1 cellular context compared by ENCODE assay signal in genomic region chr20:38961530-38962043, GRCh38.
TF ChIP-seq lines count a peak whose summit lies in the region.

No MANE protein-coding gene starts in this region.

TF ChIP-seq in HepG2, 621 proteins besides CTCF, POLR2A, EP300 and RAD21 (continued from another document and continues in another):
- TF ChIP-seq ZBTB34 (CRISPR knock-in tag; IDR thresholded peaks at IDR 0.05) (peak; percentile 74; the same call in 1 of the 2 replicates), SMYD3 (CRISPR knock-in tag; IDR thresholded peaks at IDR 0.05) (peak; percentile 87; the same call in 1 of the 2 replicates), ZNF124 (CRISPR knock-in tag; IDR thresholded peaks at IDR 0.05) (no peak), ZMYM3 (CRISPR knock-in tag; IDR thresholded peaks at IDR 0.05) (peak; percentile 1; the same call in 1 of the 2 replicates), AGO1 (IDR thresholded peaks at IDR 0.05; ENCODE audit: low read depth, low read length, poor library complexity, severe bottlenecking) (no peak), TOPORS (CRISPR knock-in tag; IDR thresholded peaks at IDR 0.05) (0 out of 2 replicates have a peak, but pooled peaks have one; percentile 29), ZNF24 (IDR thresholded peaks at IDR 0.05) (no peak), MEF2D (CRISPR knock-in tag; IDR thresholded peaks at IDR 0.05) (peak; percentile 82; the same call in 1 of the 2 replicates), IKZF1 (IDR thresholded peaks at IDR 0.05) (no peak), PAWR (CRISPR knock-in tag; IDR thresholded peaks at IDR 0.05; ENCODE audit: borderline replicate concordance) (no peak), IKZF4 (CRISPR knock-in tag; IDR thresholded peaks at IDR 0.05; ENCODE audit: borderline replicate concordance, low read depth, not compliant biosample characterization) (peak; percentile 67), REPIN1 (CRISPR knock-in tag; IDR thresholded peaks at IDR 0.05; ENCODE audit: borderline replicate concordance, low read depth) (no peak), NFATC3 (CRISPR knock-in tag; IDR thresholded peaks at IDR 0.05) (peak; percentile 55; the same call in 1 of the 2 replicates), CENPT (CRISPR knock-in tag; IDR thresholded peaks at IDR 0.05; ENCODE audit: low read depth) (peak; percentile 3; the same call in 1 of the 2 replicates), IRF9 (CRISPR knock-in tag; IDR thresholded peaks at IDR 0.05; ENCODE audit: borderline replicate concordance) (no peak), ZNF263 (CRISPR knock-in tag; IDR thresholded peaks at IDR 0.05) (no peak), HNRNPLL (IDR thresholded peaks at IDR 0.05; ENCODE audit: low read depth, low read length, poor library complexity, severe bottlenecking) (no peak), ZFP36L2 (CRISPR knock-in tag; IDR thresholded peaks at IDR 0.05) (no peak), ZNF292 (CRISPR knock-in tag; IDR thresholded peaks at IDR 0.05; ENCODE audit: borderline replicate concordance, low read depth) (peak; percentile 33; the same call in 1 of the 2 replicates), ZNF30 (CRISPR knock-in tag; IDR thresholded peaks at IDR 0.05) (no peak; the same call in 1 of the 2 replicates), ZNF441 (CRISPR knock-in tag; IDR thresholded peaks at IDR 0.05; ENCODE audit: borderline replicate concordance) (peak; percentile 26; the same call in 1 of the 2 replicates), ZNF121 (CRISPR knock-in tag; IDR thresholded peaks at IDR 0.05) (no peak), NR1H2 (CRISPR knock-in tag; IDR thresholded peaks at IDR 0.05; ENCODE audit: borderline replicate concordance, low read depth) (no peak), TOE1 (CRISPR knock-in tag; IDR thresholded peaks at IDR 0.05) (no peak), ZNF850 (CRISPR knock-in tag; conservative IDR thresholded peaks at IDR 0.05) (no peak), DNMT3B (CRISPR knock-in tag; conservative IDR thresholded peaks at IDR 0.05) (peak; percentile 18; the same call in 1 of the 2 replicates), ZNF883 (CRISPR knock-in tag; IDR thresholded peaks at IDR 0.05; ENCODE audit: not compliant biosample characterization) (no peak), RFX3 (CRISPR knock-in tag; IDR thresholded peaks at IDR 0.05) (no peak), SMAD9 (CRISPR knock-in tag; IDR thresholded peaks at IDR 0.05) (no peak), RBM39 (IDR thresholded peaks at IDR 0.05; ENCODE audit: low read depth, low read length, poor library complexity, severe bottlenecking) (no peak), CHD2 (IDR thresholded peaks at IDR 0.05; ENCODE audit: low read depth, low read length) (no peak), ZIK1 (CRISPR knock-in tag; IDR thresholded peaks at IDR 0.05; ENCODE audit: borderline replicate concordance, low read depth) (no peak), MAFK (conservative IDR thresholded peaks at IDR 0.05 in 1 of 2, IDR thresholded peaks at IDR 0.05 in 1 of 2; ENCODE audit: low read length in 2 of 2) (no peak), PRDM4 (CRISPR knock-in tag; IDR thresholded peaks at IDR 0.05; ENCODE audit: borderline replicate concordance) (no peak), ATAD3A (CRISPR knock-in tag; IDR thresholded peaks at IDR 0.05) (no peak), EHMT2 (IDR thresholded peaks at IDR 0.05; ENCODE audit: borderline replicate concordance, low read depth, low read length) (no peak), THAP7 (CRISPR knock-in tag; IDR thresholded peaks at IDR 0.05) (0 out of 2 replicates have a peak, but pooled peaks have one; percentile 63), ZC3H4 (CRISPR knock-in tag; IDR thresholded peaks at IDR 0.05; ENCODE audit: borderline replicate concordance) (peak; percentile 54; the same call in 1 of the 2 replicates), ZBTB7B (CRISPR knock-in tag; IDR thresholded peaks at IDR 0.05) (no peak), GMEB1 (CRISPR knock-in tag; IDR thresholded peaks at IDR 0.05; ENCODE audit: borderline replicate concordance) (no peak), ZNF225 (CRISPR knock-in tag; IDR thresholded peaks at IDR 0.05) (no peak), ELF3 (CRISPR knock-in tag; IDR thresholded peaks at IDR 0.05) (no peak), TARDBP (CRISPR knock-in tag; IDR thresholded peaks at IDR 0.05) (0 out of 2 replicates have a peak, but pooled peaks have one; percentile 1), ZNF264 (CRISPR knock-in tag; IDR thresholded peaks at IDR 0.05) (no peak), SRF (IDR thresholded peaks at IDR 0.05; ENCODE audit: low read depth, low read length) (no peak), HBP1 (CRISPR knock-in tag; IDR thresholded peaks at IDR 0.05; ENCODE audit: low read depth) (no peak; the same call in 1 of the 2 replicates), ZBTB8A (CRISPR knock-in tag; IDR thresholded peaks at IDR 0.05; ENCODE audit: borderline replicate concordance, low read depth) (0 out of 2 replicates have a peak, but pooled peaks have one; percentile 4), KDM5A (IDR thresholded peaks at IDR 0.05; ENCODE audit: borderline replicate concordance, low read length) (no peak), ZNF367 (CRISPR knock-in tag; IDR thresholded peaks at IDR 0.05; ENCODE audit: borderline replicate concordance) (no peak), CEBPZ (IDR thresholded peaks at IDR 0.05; ENCODE audit: low read length) (no peak), CEBPG (CRISPR knock-in tag; IDR thresholded peaks at IDR 0.05) (no peak), ZNF3 (CRISPR knock-in tag; IDR thresholded peaks at IDR 0.05) (no peak), TEAD3 (CRISPR knock-in tag; optimal IDR thresholded peaks at IDR 0.05; ENCODE audit: borderline replicate concordance) (no peak)
